Comparison of ENCODE assay signal across 14 cellular contexts in genomic region chr14:23346693-23347405, GRCh38. TPM values are rescaled to one million over a fixed set of nuclear protein-coding genes. Genes with fewer than 3 reads are reported as not detected.
"Had no signal": no experiment of that assay in that cellular context is flagged by ENCODE, and none has a peak within 500 bp of the region (broad histone marks: within the 10 kb centered on the region; RNA-seq: fewer than 3 reads in every experiment).

No MANE protein-coding gene starts in this region.

- H3K27me3 ChIP-seq: esophagus muscularis mucosa, pancreas had no signal

- FAIRE-seq: islet of Langerhans, pancreas, small intestine had no signal

- DNase-seq: activated CD4-positive, alpha-beta T cell treated with anti-CD3 and anti-CD28 coated beads, Interleukin-2, amount 50 U/mL, for 1 hour; activated naive CD4-positive, alpha-beta T cell treated with anti-CD3 and anti-CD28 coated beads, Interleukin-2, amount 50 U/mL, for 16 hours; glutamatergic neuron; left lung; mesenchymal stem cell; pancreas; small intestine had no signal

- ATAC-seq: left lung, pancreas, SK-N-SH treated with all-trans-retinoic acid at 6 μM for 48 hours had no signal

- H3K36me3 ChIP-seq: adrenal gland, left lung, pancreas had no signal

- H3K4me3 ChIP-seq: adrenal gland, esophagus muscularis mucosa, left lung, pancreas had no signal

- H3K27ac ChIP-seq: adrenal gland, esophagus muscularis mucosa, left lung, pancreas had no signal

- H3K9me3 ChIP-seq: adrenal gland, esophagus muscularis mucosa, left lung, pancreas had no signal

RNA-seq across cellular contexts. Expression of gene IL25, which starts 25.8 kb away (rescaled TPM):
- total RNA-seq: adrenal gland, esophagus muscularis mucosa, fibroblast of villous mesenchyme, left lung, pancreas, renal cortical epithelial cell had no signal
- polyA plus RNA-seq: neural cell, pancreas, small intestine had no signal

RNA-seq across cellular contexts. Expression of gene CMTM5, which starts 30.0 kb away (rescaled TPM):
- total RNA-seq: fibroblast of villous mesenchyme, renal cortical epithelial cell had no signal
- polyA plus RNA-seq: neural cell had no signal
